Comparison of ENCODE assay signal across 8 cellular contexts in genomic region chr14:58243790-58244555, GRCh38. TPM values are rescaled to one million over a fixed set of nuclear protein-coding genes. Genes with fewer than 3 reads are reported as not detected.
DNase-seq lines count a peak whose midpoint lies in the region; ATAC-seq and TF ChIP-seq lines count a peak whose summit lies in the region.

No MANE protein-coding gene starts in this region.

- H3K4me1 ChIP-seq in cardiac muscle cell (ENCODE audit: low read depth), result peaks cover 21% of the 10 kb centered on the region

- DNase-seq in activated T-cell treated with anti-CD3 and anti-CD28 coated beads, Interleukin-2, amount 50 U/mL, for 24 hours, result no peak
- DNase-seq in activated T-cell treated with anti-CD3 and anti-CD28 coated beads, Interleukin-2, amount 50 U/mL, for 1 hour, result no peak
- DNase-seq in NCI-H1092 treated with DMSO at 0.1 percent for 48 hours (lab: John Stamatoyannopoulos, UW) (peak; percentile 73), WTC11 (ENCODE audit: low spot score) (no peak), cardiac muscle cell (ENCODE audit: low read depth in 1 of 2, low spot score in 1 of 2) (peak; percentile 4 to 16), renal cortical epithelial cell (ENCODE audit: low read depth) (peak; percentile 69), HT-29 (ENCODE audit: low spot score) (no peak)

- H3K27me3 Mint-ChIP-seq in activated T-cell treated with anti-CD3 and anti-CD28 coated beads, Interleukin-2, amount 50 U/mL, for 24 hours, result no peaks in the 10 kb centered on the region
- no peaks in the 10 kb centered on the region for H3K27me3 Mint-ChIP-seq in WTC11 (ENCODE audit: low read depth)

- H3K27ac Mint-ChIP-seq in activated T-cell treated with anti-CD3 and anti-CD28 coated beads, Interleukin-2, amount 50 U/mL, for 24 hours, result peak overlapping the region; percentile 100
- peak overlapping the region; percentile 28 for H3K27ac Mint-ChIP-seq in WTC11

- H3K36me3 Mint-ChIP-seq in activated T-cell treated with anti-CD3 and anti-CD28 coated beads, Interleukin-2, amount 50 U/mL, for 24 hours (ENCODE audit: low read depth), result peaks cover 50% of the 10 kb centered on the region
- H3K36me3 Mint-ChIP-seq in WTC11, result peaks cover 11% of the 10 kb centered on the region

- H3K36me3 ChIP-seq in cardiac muscle cell, result no peaks in the 10 kb centered on the region

- TF ChIP-seq CTCF in WTC11 (IDR thresholded peaks at IDR 0.05) (no peak), cardiac muscle cell (IDR thresholded peaks at IDR 0.05; ENCODE audit: low read depth, low read length) (no peak)

- H3K27ac ChIP-seq in cardiac muscle cell, result peak overlapping the region; percentile 96

- peak overlapping the region; percentile 86 for H3K4me3 Mint-ChIP-seq in activated T-cell treated with anti-CD3 and anti-CD28 coated beads, Interleukin-2, amount 50 U/mL, for 24 hours
- H3K4me3 Mint-ChIP-seq in WTC11, result peak overlapping the region; percentile 92

- ATAC-seq in HG02642 (IDR thresholded peaks at IDR 0.05; ENCODE audit: poor library complexity, unreplicated experiment) (peak; percentile 33), WTC11 (peak; percentile 15)

- POLR2A ChIA-PET in WTC11 (lab: Charles Lee), result interaction anchor here (0.5 to 1.5 kb wide), 4 partner anchors 11 to 88 kb away, joined by 3 to 21 read pairs (median 4); partner anchors contain the start of gene ARID4A

- no peaks in the 10 kb centered on the region for H3K9me3 Mint-ChIP-seq in activated T-cell treated with anti-CD3 and anti-CD28 coated beads, Interleukin-2, amount 50 U/mL, for 24 hours
- H3K9me3 Mint-ChIP-seq in WTC11, result no peaks in the 10 kb centered on the region

- H3K27me3 ChIP-seq in cardiac muscle cell, result no peaks in the 10 kb centered on the region

- H3K4me1 Mint-ChIP-seq in activated T-cell treated with anti-CD3 and anti-CD28 coated beads, Interleukin-2, amount 50 U/mL, for 24 hours (ENCODE audit: low read depth), result peaks cover 44% of the 10 kb centered on the region
- peaks cover 23% of the 10 kb centered on the region for H3K4me1 Mint-ChIP-seq in WTC11

- CTCF ChIA-PET in WTC11 (lab: Charles Lee), result interaction anchor here (1.0 to 1.3 kb wide), 3 partner anchors 14 to 151 kb away, joined by 3 to 8 read pairs (median 4); partner anchors contain the start of genes ARID4A and TOMM20L

- H3K9me3 ChIP-seq in cardiac muscle cell (ENCODE audit: low read depth), result no peaks in the 10 kb centered on the region

- H3K4me3 ChIP-seq in cardiac muscle cell, result peak overlapping the region; percentile 73

TF ChIP-seq in WTC11, 78 proteins besides CTCF, POLR2A, EP300 and RAD21:
- TF ChIP-seq STAT6 (CRISPR knock-in tag; conservative IDR thresholded peaks at IDR 0.05; ENCODE audit: low read depth) (no peak), ZMAT4 (CRISPR knock-in tag; IDR thresholded peaks at IDR 0.05) (no peak), ZNF121 (CRISPR knock-in tag; IDR thresholded peaks at IDR 0.05) (no peak), ZNF423 (CRISPR knock-in tag; IDR thresholded peaks at IDR 0.05) (no peak), ZNF317 (CRISPR knock-in tag; IDR thresholded peaks at IDR 0.05; ENCODE audit: borderline replicate concordance, low read depth) (no peak), RELA (CRISPR knock-in tag; IDR thresholded peaks at IDR 0.05; ENCODE audit: borderline replicate concordance) (no peak), ZNF671 (CRISPR knock-in tag; IDR thresholded peaks at IDR 0.05) (no peak), E2F4 (CRISPR knock-in tag; IDR thresholded peaks at IDR 0.05; ENCODE audit: borderline replicate concordance, low read depth) (no peak), CREB1 (CRISPR knock-in tag; IDR thresholded peaks at IDR 0.05) (no peak)

RNA-seq across cellular contexts. Expression of gene PSMA3, which starts 0.7 kb away (rescaled TPM):
- total RNA-seq in WTC11 (2021) (260 to 286 TPM (median 270 TPM) in 3 replicates), cardiac muscle cell (74.0 and 102 TPM in 2 replicates), renal cortical epithelial cell (136 and 142 TPM in 2 replicates)
- polyA plus RNA-seq in cardiac muscle cell, result 235 and 279 TPM in 2 replicates
- total RNA-seq in HT-29 (2014; rRNA removed; shearing (Covaris generic)), result 104 and 112 TPM in 2 replicates

RNA-seq across cellular contexts. Expression of gene ACTR10, which starts 44.0 kb away (rescaled TPM):
- total RNA-seq in WTC11 (2021), result 30.9 to 35.5 TPM (median 32.5 TPM) in 3 replicates
- 90.8 and 101 TPM in 2 replicates for total RNA-seq in cardiac muscle cell
- 214 and 244 TPM in 2 replicates for polyA plus RNA-seq in cardiac muscle cell
- total RNA-seq in renal cortical epithelial cell, result 74.3 and 85.4 TPM in 2 replicates
- 10.9 and 16.7 TPM in 2 replicates for total RNA-seq in HT-29 (2014; rRNA removed; shearing (Covaris generic))

RNA-seq across cellular contexts. Expression of gene ARID4A, which starts 54.4 kb away (rescaled TPM):
- total RNA-seq in WTC11 (2021), result 12.5 to 15.0 TPM (median 12.6 TPM) in 3 replicates
- total RNA-seq in cardiac muscle cell, result 7.6 and 14.7 TPM in 2 replicates
- 27.0 and 30.7 TPM in 2 replicates for polyA plus RNA-seq in cardiac muscle cell
- total RNA-seq in renal cortical epithelial cell, result 6.4 and 18.6 TPM in 2 replicates
- total RNA-seq in HT-29 (2014; rRNA removed; shearing (Covaris generic)), result 2.9 and 4.7 TPM in 2 replicates

Comparison
In these comparisons a context has a peak if more than half of its experiments do, and no peak if none do; other contexts are left out.
1. DNase-seq: peak in NCI-H1092 treated with DMSO at 0.1 percent for 48 hours (single experiment), cardiac muscle cell (2 of 2) and renal cortical epithelial cell (single experiment); none in activated T-cell treated with anti-CD3 and anti-CD28 coated beads, Interleukin-2, amount 50 U/mL, for 24 hours (single experiment), activated T-cell treated with anti-CD3 and anti-CD28 coated beads, Interleukin-2, amount 50 U/mL, for 1 hour (single experiment), WTC11 (single experiment) and HT-29 (single experiment).